16 cellular contexts compared by ENCODE assay signal in genomic region chr13:23598371-23598770, GRCh38. TPM values are rescaled to one million over a fixed set of nuclear protein-coding genes. Genes with fewer than 3 reads are reported as not detected.
DNase-seq lines count a peak whose midpoint lies in the region; ATAC-seq and TF ChIP-seq lines count a peak whose summit lies in the region.
"Had no signal": no experiment of that assay in that cellular context is flagged by ENCODE, and none has a peak within 500 bp of the region (broad histone marks: within the 10 kb centered on the region; RNA-seq: fewer than 3 reads in every experiment).

No MANE protein-coding gene starts in this region.

- peaks cover 5% of the 10 kb centered on the region for H3K79me1 ChIP-seq in trophoblast cell (ENCODE audit: low read length)

- BruUV-seq in PC-3 (replicated peaks; lab: Mats Ljungman, UMichigan): no TSS peak

- H3K36me3 ChIP-seq in PC-3 (ENCODE audit: low read depth, low read length) (no peaks in the 10 kb centered on the region), trophoblast cell (ENCODE audit: control insufficient read depth in 1 of 2, insufficient read depth in 2 of 2, low read length in 2 of 2) (peaks cover 15 to 16% of the 10 kb centered on the region in 2 experiments), suprapubic skin (peaks cover 16% of the 10 kb centered on the region)

- intact Hi-C loops in PC-3 (cut with micrococcal nuclease): no loop called here

- no peak overlapping the region for H3K18ac ChIP-seq in trophoblast cell (ENCODE audit: low read length)

- no peak overlapping the region for H3K27ac ChIP-seq in PC-3 (ENCODE audit: low read length)
- peak overlapping the region; percentile 10 for H3K27ac ChIP-seq in trophoblast cell (ENCODE audit: low read depth, low read length)
- H3K27ac ChIP-seq in suprapubic skin: no peak overlapping the region

- ATAC-seq in PC-3 (no peak), HG03108 (IDR thresholded peaks at IDR 0.05; ENCODE audit: unreplicated experiment) (no peak)
- ATAC-seq: HCT116 had no signal

- no peak overlapping the region for H4K8ac ChIP-seq in trophoblast cell (ENCODE audit: low read depth, low read length)

- H2BK12ac ChIP-seq in trophoblast cell (ENCODE audit: low read length): no peak overlapping the region

- H2BK5ac ChIP-seq in trophoblast cell (ENCODE audit: low read depth, low read length, poor library complexity): no peak overlapping the region

- POLR2A ChIA-PET in PC-3 (lab: Charles Lee; ENCODE audit: unreplicated experiment): no interaction called here

- no peaks in the 10 kb centered on the region for H3F3A ChIP-seq in PC-3 (ENCODE audit: low read length, unreplicated experiment)

- peak; percentile 46 for DNase-seq in ELR (ENCODE audit: low read depth)
- peak; percentile 24 for DNase-seq in PC-3
- peak; percentile 77 for DNase-seq in fibroblast of mammary gland (ENCODE audit: low read depth)
- DNase-seq in trophoblast cell: no peak
- no peak for DNase-seq in HPDE6-E6E7 (ENCODE audit: extremely low spot score)
- no peak for DNase-seq in SIG-M5 (lab: John Stamatoyannopoulos, UW)
- no peak for DNase-seq in suprapubic skin (ENCODE audit: low spot score in 2 of 2)
- DNase-seq: CD4-positive, CD25-positive, alpha-beta regulatory T cell; Kasumi-1; NCI-H1105; NCI-H187 treated with DMSO at 0.1 percent for 48 hours; NCI-H446; SW 1271 had no signal

- TF ChIP-seq EP300 in suprapubic skin (IDR thresholded peaks at IDR 0.05): no peak

- H3K27me3 ChIP-seq in PC-3 (ENCODE audit: low read length) (no peaks in the 10 kb centered on the region), trophoblast cell (ENCODE audit: insufficient read depth, low read length) (no peaks in the 10 kb centered on the region), suprapubic skin (no peaks in the 10 kb centered on the region)

- no peak overlapping the region for H2AFZ ChIP-seq in PC-3 (ENCODE audit: low read length)
- H2AFZ ChIP-seq in trophoblast cell (ENCODE audit: insufficient read depth, low read length, poor library complexity): no peak overlapping the region

- H3K9ac ChIP-seq in PC-3 (ENCODE audit: low read length) (no peak overlapping the region), trophoblast cell (ENCODE audit: low read length) (no peak overlapping the region)

- no peak overlapping the region for H3K4ac ChIP-seq in trophoblast cell (ENCODE audit: low read depth, low read length)

- H4K20me1 ChIP-seq in PC-3 (ENCODE audit: low read length): no peaks in the 10 kb centered on the region

- H2BK120ac ChIP-seq in trophoblast cell (ENCODE audit: insufficient read depth, low read length, poor library complexity): no peak overlapping the region

- TF ChIP-seq CTCF in PC-3 (conservative IDR thresholded peaks at IDR 0.05; ENCODE audit: low read depth, low read length) (no peak), fibroblast of mammary gland (conservative IDR thresholded peaks at IDR 0.05; ENCODE audit: control insufficient read depth, insufficient read depth, low read depth, low read length) (no peak), suprapubic skin (IDR thresholded peaks at IDR 0.05) (no peak)

- no peaks in the 10 kb centered on the region for H3K9me3 ChIP-seq in PC-3 (ENCODE audit: low read length)
- peaks cover 9% of the 10 kb centered on the region for H3K9me3 ChIP-seq in trophoblast cell (ENCODE audit: insufficient read depth, low read depth, low read length)
- no peaks in the 10 kb centered on the region for H3K9me3 ChIP-seq in suprapubic skin

- H3K4me1 ChIP-seq in PC-3 (ENCODE audit: insufficient read depth, low read length) (peaks cover 24% of the 10 kb centered on the region), trophoblast cell (ENCODE audit: control insufficient read depth in 1 of 2, insufficient read depth in 2 of 2, low read length in 2 of 2) (peaks cover 6 to 8% of the 10 kb centered on the region in 2 experiments), suprapubic skin (no peaks in the 10 kb centered on the region)

- no peaks in the 10 kb centered on the region for H3K9me2 ChIP-seq in PC-3 (replicated peaks; ENCODE audit: low read length)

- H3K79me2 ChIP-seq in PC-3 (ENCODE audit: low read length) (no peaks in the 10 kb centered on the region), trophoblast cell (ENCODE audit: control insufficient read depth, insufficient read depth, low read length, poor library complexity) (peaks cover 2% of the 10 kb centered on the region)

- no peak overlapping the region for H3K4me2 ChIP-seq in PC-3 (ENCODE audit: low read length)
- H3K4me2 ChIP-seq in trophoblast cell (ENCODE audit: low read length): no peak overlapping the region

- TF ChIP-seq POLR2A in suprapubic skin (IDR thresholded peaks at IDR 0.05): no peak

- no peak overlapping the region for H2AK5ac ChIP-seq in trophoblast cell (ENCODE audit: low read length)

- no peak overlapping the region for H3K23ac ChIP-seq in trophoblast cell (ENCODE audit: low read length)

- no peak overlapping the region for H4K91ac ChIP-seq in trophoblast cell (ENCODE audit: low read depth, low read length)

- no peak overlapping the region for H4K12ac ChIP-seq in trophoblast cell (ENCODE audit: low read depth, low read length)

- CTCF ChIA-PET in PC-3 (lab: Charles Lee): no interaction called here

- WGBS in trophoblast cell (ENCODE audit: extremely low coverage, insufficient coverage, insufficient read length): no CpG with 5 or more reads among the region's 1 CpG
- 77% methylated on average over 1 of the region's 1 CpG for WGBS in suprapubic skin

- H3K14ac ChIP-seq in trophoblast cell (ENCODE audit: low read length): no peak overlapping the region

- H3K4me3 ChIP-seq in PC-3 (ENCODE audit: low read length) (no peak overlapping the region), fibroblast of mammary gland (ENCODE audit: control insufficient read depth, low read depth, low read length) (no peak overlapping the region), trophoblast cell (ENCODE audit: low read depth, low read length) (no peak overlapping the region), suprapubic skin (no peak overlapping the region)

RNA-seq across cellular contexts. Expression of gene TNFRSF19, which starts 28.2 kb away (rescaled TPM):
- total RNA-seq in PC-3 (2014; rRNA removed) (4.7 and 6.1 TPM in 2 replicates), suprapubic skin (100 to 1,000 TPM in 1 of 4 donors, 10 to 100 TPM in 3; 74.6 to 100 (median 78.5) TPM)
- polyA plus RNA-seq in trophoblast cell (2013): 85.2 and 86.7 TPM in 2 replicates
- total RNA-seq: B cell had no signal

Comparison
In these comparisons a context has a peak if more than half of its experiments do, and no peak if none do; other contexts are left out.
1. DNase-seq: peak in ELR (single experiment), PC-3 (single experiment) and fibroblast of mammary gland (single experiment); none in trophoblast cell (0 of 2), HPDE6-E6E7 (single experiment), SIG-M5 (single experiment) and suprapubic skin (0 of 2).
2. RNA of gene TNFRSF19, which starts 28.2 kb away (total RNA-seq): 74.6 to 100 TPM in suprapubic skin; 4.7 to 6.1 TPM in PC-3; every median in the first group is over 10 times any median in the second.